ENCODE assay signal across 8 cellular contexts in the genomic region with DNA sequence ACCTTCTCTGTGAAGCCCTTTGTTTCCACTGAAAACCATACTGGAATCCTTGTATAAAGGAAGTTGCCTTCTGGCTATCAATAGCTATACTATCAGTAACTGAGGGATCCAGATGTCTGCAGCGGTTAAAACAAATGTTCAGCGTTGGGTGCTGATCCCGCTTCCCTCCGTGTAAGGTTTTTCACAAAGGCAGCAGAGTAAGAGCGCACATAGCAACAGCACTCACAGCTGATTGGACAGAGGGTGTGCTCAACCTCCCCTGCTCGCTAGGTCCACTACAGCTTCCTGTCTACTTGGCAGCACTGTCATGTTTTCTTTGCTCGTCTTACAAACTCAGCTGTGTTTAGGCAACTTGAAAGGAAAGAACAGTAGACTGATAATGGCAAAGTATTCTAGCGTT. TPM values are rescaled to one million over a fixed set of nuclear protein-coding genes. Genes with fewer than 3 reads are reported as not detected.
DNase-seq lines count a peak whose midpoint lies in the region; ATAC-seq and TF ChIP-seq lines count a peak whose summit lies in the region.

No MANE protein-coding gene starts in this region.

- H3K4me1 Mint-ChIP-seq in activated B cell treated with CpG ODN at 0.5 μM for 24 hours: peaks cover 13% of the 10 kb centered on the region

- H3K4me3 Mint-ChIP-seq in activated B cell treated with CpG ODN at 0.5 μM for 24 hours: peak overlapping the region; percentile 38

- H3K27ac Mint-ChIP-seq in activated B cell treated with CpG ODN at 0.5 μM for 24 hours: peak overlapping the region; percentile 46

- H3K27me3 Mint-ChIP-seq in activated B cell treated with CpG ODN at 0.5 μM for 24 hours: no peaks in the 10 kb centered on the region

- DNase-seq in DMS 273 (lab: John Stamatoyannopoulos, UW; ENCODE audit: unreplicated experiment) (peak; percentile 94), NCI-H146 (lab: John Stamatoyannopoulos, UW) (peak; percentile 71), activated B cell treated with CpG ODN at 0.5 μM for 24 hours (no peak), dermis microvascular lymphatic vessel endothelial cell (ENCODE audit: low read depth in 2 of 2) (peak; percentile 83 to 96), left kidney (ENCODE audit: low read depth, low spot score) (peak; percentile 97)
- DNase-seq in stimulated activated CD4-positive, alpha-beta T cell treated with anti-CD3 and anti-CD28 coated beads, Interleukin-2, amount 100 ng/mL, for 24 hours: peak; percentile 17 to 35

- H3K4me1 ChIP-seq in HEK293 (ENCODE audit: control insufficient read depth, insufficient read depth, low read length): peaks cover 11% of the 10 kb centered on the region; the same call in 1 of the 2 replicates

- CTCF ChIA-PET in HEK293 (lab: Yijun Ruan, JAX) (no interaction called here), activated B cell treated with CpG ODN at 0.5 μM for 24 hours (lab: Charles Lee) (interaction anchor here (0.8 kb wide), 1 partner anchor 14 kb away, joined by 3 read pairs; no protein-coding TSS in a partner anchor)

- no peaks in the 10 kb centered on the region; a peak in 1 of 3 replicates for H3K36me3 ChIP-seq in HEK293 (ENCODE audit: control insufficient read depth in 2 of 2, insufficient read depth in 1 of 2, low read length in 2 of 2)

- POLR2A ChIA-PET in HEK293 (lab: Yijun Ruan, JAX) (interaction anchor here (1.7 kb wide), 1 partner anchor 27 kb away, joined by 7 read pairs; the partner anchor contains the start of gene ATOSA), activated B cell treated with CpG ODN at 0.5 μM for 24 hours (lab: Charles Lee) (interaction anchor here (0.8 to 1.5 kb wide), 4 partner anchors 10 to 398 kb away, joined by 3 to 5 read pairs (median 3); partner anchors contain the start of gene ATOSA)

- peaks cover 48% of the 10 kb centered on the region for H3K36me3 Mint-ChIP-seq in activated B cell treated with CpG ODN at 0.5 μM for 24 hours (ENCODE audit: low read depth)

- H3K27ac ChIP-seq in HEK293 (ENCODE audit: extremely low read depth, low read depth, low read length): no peak overlapping the region

- no peaks in the 10 kb centered on the region for H3K9me3 ChIP-seq in HEK293 (ENCODE audit: control insufficient read depth, insufficient read depth, low read depth, low read length)

- ATAC-seq in activated B cell treated with CpG ODN at 0.5 μM for 24 hours (ENCODE audit: low read depth) (peak; percentile 100), GM21526 (IDR thresholded peaks at IDR 0.05; ENCODE audit: low FRiP score, unreplicated experiment) (no peak)

- no peaks in the 10 kb centered on the region for H3K9me3 Mint-ChIP-seq in activated B cell treated with CpG ODN at 0.5 μM for 24 hours

- no peak for TF ChIP-seq CTCF in HEK293 (tag by site-specific recombination; IDR thresholded peaks at IDR 0.05)
- no peak for TF ChIP-seq CTCF in activated B cell treated with CpG ODN at 0.5 μM for 24 hours (IDR thresholded peaks at IDR 0.05)

- intact Hi-C loops in activated B cell treated with CpG ODN at 0.5 μM for 24 hours (cut with micrococcal nuclease): loop anchor here (1.0 to 2.0 kb wide), 2 partner anchors 27 to 78 kb away; partner anchors contain the start of gene ATOSA

- H3K4me3 ChIP-seq in HEK293 (ENCODE audit: low read depth, low read length): peak overlapping the region; percentile 29

TF ChIP-seq in HEK293, 187 proteins besides CTCF, POLR2A, EP300 and RAD21:
- peak; percentile 70; the same call in 1 of the 2 replicates for TF ChIP-seq ZNF600 (tag by site-specific recombination; IDR thresholded peaks at IDR 0.05)
- TF ChIP-seq ZNF621 (tag by site-specific recombination; IDR thresholded peaks at IDR 0.05): no peak
- TF ChIP-seq IKZF3 (tag by site-specific recombination; IDR thresholded peaks at IDR 0.05): no peak
- TF ChIP-seq ZNF362 (tag by site-specific recombination; IDR thresholded peaks at IDR 0.05): no peak
- no peak for TF ChIP-seq ZSCAN16 (tag by site-specific recombination; IDR thresholded peaks at IDR 0.05)
- TF ChIP-seq ZNF335 (tag by site-specific recombination; conservative IDR thresholded peaks at IDR 0.05): peak; percentile 67
- TF ChIP-seq ZXDB (tag by site-specific recombination; IDR thresholded peaks at IDR 0.05): peak; percentile 47; the same call in 1 of the 2 replicates
- no peak for TF ChIP-seq ZNF10 (tag by site-specific recombination; IDR thresholded peaks at IDR 0.05)
- TF ChIP-seq, protein P1, sequence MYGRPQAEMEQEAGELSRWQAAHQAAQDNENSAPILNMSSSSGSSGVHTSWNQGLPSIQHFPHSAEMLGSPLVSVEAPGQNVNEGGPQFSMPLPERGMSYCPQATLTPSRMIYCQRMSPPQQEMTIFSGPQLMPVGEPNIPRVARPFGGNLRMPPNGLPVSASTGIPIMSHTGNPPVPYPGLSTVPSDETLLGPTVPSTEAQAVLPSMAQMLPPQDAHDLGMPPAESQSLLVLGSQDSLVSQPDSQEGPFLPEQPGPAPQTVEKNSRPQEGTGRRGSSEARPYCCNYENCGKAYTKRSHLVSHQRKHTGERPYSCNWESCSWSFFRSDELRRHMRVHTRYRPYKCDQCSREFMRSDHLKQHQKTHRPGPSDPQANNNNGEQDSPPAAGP (tag by site-specific recombination; IDR thresholded peaks at IDR 0.05): no peak
- TF ChIP-seq ZBTB1 (tag by site-specific recombination; IDR thresholded peaks at IDR 0.05): no peak
- TF ChIP-seq SP7 (tag by site-specific recombination; IDR thresholded peaks at IDR 0.05): no peak
- TF ChIP-seq, protein P2, sequence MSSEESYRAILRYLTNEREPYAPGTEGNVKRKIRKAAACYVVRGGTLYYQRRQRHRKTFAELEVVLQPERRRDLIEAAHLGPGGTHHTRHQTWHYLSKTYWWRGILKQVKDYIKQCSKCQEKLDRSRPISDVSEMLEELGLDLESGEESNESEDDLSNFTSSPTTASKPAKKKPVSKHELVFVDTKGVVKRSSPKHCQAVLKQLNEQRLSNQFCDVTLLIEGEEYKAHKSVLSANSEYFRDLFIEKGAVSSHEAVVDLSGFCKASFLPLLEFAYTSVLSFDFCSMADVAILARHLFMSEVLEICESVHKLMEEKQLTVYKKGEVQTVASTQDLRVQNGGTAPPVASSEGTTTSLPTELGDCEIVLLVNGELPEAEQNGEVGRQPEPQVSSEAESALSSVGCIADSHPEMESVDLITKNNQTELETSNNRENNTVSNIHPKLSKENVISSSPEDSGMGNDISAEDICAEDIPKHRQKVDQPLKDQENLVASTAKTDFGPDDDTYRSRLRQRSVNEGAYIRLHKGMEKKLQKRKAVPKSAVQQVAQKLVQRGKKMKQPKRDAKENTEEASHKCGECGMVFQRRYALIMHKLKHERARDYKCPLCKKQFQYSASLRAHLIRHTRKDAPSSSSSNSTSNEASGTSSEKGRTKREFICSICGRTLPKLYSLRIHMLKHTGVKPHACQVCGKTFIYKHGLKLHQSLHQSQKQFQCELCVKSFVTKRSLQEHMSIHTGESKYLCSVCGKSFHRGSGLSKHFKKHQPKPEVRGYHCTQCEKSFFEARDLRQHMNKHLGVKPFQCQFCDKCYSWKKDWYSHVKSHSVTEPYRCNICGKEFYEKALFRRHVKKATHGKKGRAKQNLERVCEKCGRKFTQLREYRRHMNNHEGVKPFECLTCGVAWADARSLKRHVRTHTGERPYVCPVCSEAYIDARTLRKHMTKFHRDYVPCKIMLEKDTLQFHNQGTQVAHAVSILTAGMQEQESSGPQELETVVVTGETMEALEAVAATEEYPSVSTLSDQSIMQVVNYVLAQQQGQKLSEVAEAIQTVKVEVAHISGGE (tag by site-specific recombination; conservative IDR thresholded peaks at IDR 0.05; ENCODE audit: low read depth): peak; percentile 55
- no peak for TF ChIP-seq BCL11B (tag by site-specific recombination; IDR thresholded peaks at IDR 0.05; ENCODE audit: low read depth)
- peak; percentile 61; the same call in 1 of the 2 replicates for TF ChIP-seq TRIM28 (IDR thresholded peaks at IDR 0.05; ENCODE audit: borderline replicate concordance, low read length)
- 0 out of 2 replicates have a peak, but pooled peaks have one; percentile 33 for TF ChIP-seq ZNF366 (tag by site-specific recombination; conservative IDR thresholded peaks at IDR 0.05)
- TF ChIP-seq GLIS1 (tag by site-specific recombination; IDR thresholded peaks at IDR 0.05): no peak
- no peak for TF ChIP-seq ZNF248 (tag by site-specific recombination; IDR thresholded peaks at IDR 0.05)
- peak; percentile 32; the same call in 1 of the 2 replicates for TF ChIP-seq ZBTB17 (tag by site-specific recombination; IDR thresholded peaks at IDR 0.05)
- peak; percentile 68 for TF ChIP-seq ZNF341 (tag by site-specific recombination; IDR thresholded peaks at IDR 0.05; ENCODE audit: low read depth)
- peak; percentile 40; the same call in 1 of the 2 replicates for TF ChIP-seq ZNF660 (tag by site-specific recombination; IDR thresholded peaks at IDR 0.05)
- no peak for TF ChIP-seq KLF1 (tag by site-specific recombination; IDR thresholded peaks at IDR 0.05)
- TF ChIP-seq MZF1 (tag by site-specific recombination; IDR thresholded peaks at IDR 0.05; ENCODE audit: borderline replicate concordance): peak; percentile 25; the same call in 1 of the 2 replicates
- peak; percentile 48; the same call in 1 of the 2 replicates for TF ChIP-seq SP2 (tag by site-specific recombination; IDR thresholded peaks at IDR 0.05)
TF ChIP-seq in HEK293: peak in this region for 11.

RNA-seq across cellular contexts. Expression of gene ATOSA, which starts 27.3 kb away (rescaled TPM):
- total RNA-seq in activated B cell treated with CpG ODN at 0.5 μM for 24 hours (73.8 and 96.8 TPM in 2 replicates), dermis microvascular lymphatic vessel endothelial cell (29.3 and 43.4 TPM in 2 replicates)
